ENCODE assay signal across 1 cellular context in the genomic region with DNA sequence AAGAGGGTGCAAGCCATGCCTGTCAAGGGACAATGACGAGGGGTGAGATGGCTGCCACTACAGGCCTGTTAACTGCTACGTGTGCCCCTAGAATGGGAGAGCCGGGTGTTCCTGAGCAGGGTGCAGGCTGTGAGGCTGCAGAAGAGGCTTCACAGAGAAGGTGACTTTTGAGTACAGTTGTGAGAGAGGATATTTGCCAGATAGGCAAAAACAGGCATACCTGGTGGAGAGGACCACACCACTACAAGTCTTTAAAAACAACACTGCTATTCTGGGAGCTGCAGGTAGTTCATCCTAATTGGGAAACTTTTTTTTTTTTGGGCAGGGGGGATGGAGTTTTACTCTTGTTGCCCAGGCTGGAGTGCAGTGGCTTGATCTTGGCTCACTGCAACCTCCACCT.
TF ChIP-seq lines count a peak whose summit lies in the region.

No MANE protein-coding gene starts in this region.

TF ChIP-seq in K562, 482 proteins besides CTCF, POLR2A, EP300 and RAD21:
- TF ChIP-seq UBTF (IDR thresholded peaks at IDR 0.05; ENCODE audit: borderline replicate concordance in 1 of 2, low read depth in 2 of 2, low read length in 2 of 2) = no peak
- TF ChIP-seq ZNF668 (CRISPR knock-in tag; IDR thresholded peaks at IDR 0.05) = no peak
- 0 out of 2 replicates have a peak, but pooled peaks have one; percentile 21 for TF ChIP-seq ZNF316 (IDR thresholded peaks at IDR 0.05)
- TF ChIP-seq IRF2 (CRISPR knock-in tag; IDR thresholded peaks at IDR 0.05) = no peak
- no peak for TF ChIP-seq ELF2 (CRISPR knock-in tag; IDR thresholded peaks at IDR 0.05)
- TF ChIP-seq NFE2L1 (tag; IDR thresholded peaks at IDR 0.05; ENCODE audit: borderline replicate concordance, low read depth) = no peak
